27 cellular contexts compared by ENCODE assay signal in the genomic region with DNA sequence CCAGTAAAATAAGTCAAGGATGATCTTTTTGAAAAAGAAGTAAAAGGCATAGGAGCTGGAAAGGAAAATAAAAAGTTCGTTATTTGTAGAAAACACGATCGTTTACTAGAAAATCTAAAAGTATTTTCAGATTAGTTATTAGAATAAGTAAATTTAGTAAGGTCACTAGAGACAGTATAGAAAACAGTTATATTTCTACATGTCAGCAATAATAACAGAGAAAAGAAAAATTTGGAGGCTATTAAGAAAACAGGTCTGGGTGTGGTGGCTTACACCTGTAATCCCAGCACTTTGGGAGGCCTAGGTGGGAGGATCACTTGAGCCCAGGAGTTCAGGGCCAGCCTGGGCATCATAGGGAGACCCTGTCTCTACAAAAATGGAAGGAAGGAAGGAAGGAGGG.
DNase-seq lines count a peak whose midpoint lies in the region; ATAC-seq, FAIRE-seq and TF ChIP-seq lines count a peak whose summit lies in the region.
"Had no signal": no experiment of that assay in that cellular context is flagged by ENCODE, and none has a peak within 500 bp of the region (broad histone marks: within the 10 kb centered on the region; RNA-seq: fewer than 3 reads in every experiment).

No MANE protein-coding gene starts in this region.

- TF ChIP-seq EP300 in HepG2 (IDR thresholded peaks at IDR 0.05; ENCODE audit: low read depth in 2 of 2, low read length in 2 of 2), result no peak
- no peak for TF ChIP-seq EP300 in HepG2 (CRISPR knock-in tag; IDR thresholded peaks at IDR 0.05; ENCODE audit: borderline replicate concordance)
- TF ChIP-seq EP300 in K562 (IDR thresholded peaks at IDR 0.05; ENCODE audit: low read length), result no peak

- BruUV-seq in HepG2 (replicated peaks; lab: Mats Ljungman, UMichigan), result no TSS peak
- BruUV-seq in K562 (replicated peaks; lab: Mats Ljungman, UMichigan), result no TSS peak

- H3K27me3 ChIP-seq in HepG2 (ENCODE audit: control insufficient read depth in 1 of 2, insufficient read depth in 2 of 2, low read length in 2 of 2), result no peaks in the 10 kb centered on the region
- no peaks in the 10 kb centered on the region for H3K27me3 ChIP-seq in right lobe of liver
- no peaks in the 10 kb centered on the region for H3K27me3 ChIP-seq in K562 (ENCODE audit: control insufficient read depth in 2 of 2, insufficient read depth in 2 of 2, low read length in 2 of 2)
- H3K27me3 ChIP-seq: BE2C, BLaER1 had no signal

- H3K4me1 ChIP-seq in HepG2 (ENCODE audit: insufficient read depth, low read length) (peaks cover 67% of the 10 kb centered on the region), right lobe of liver (peaks cover 0 to 25% (median 13%) of the 10 kb centered on the region in 4 donors), K562 (replicated peaks in 1 of 2; ENCODE audit: control insufficient read depth in 2 of 2, insufficient read depth in 2 of 2, low read length in 2 of 2) (peaks cover 8 to 31% of the 10 kb centered on the region in 2 experiments; a peak in 4 of 5 replicates)
- H3K4me1 ChIP-seq: BE2C had no signal

- peaks cover 67% of the 10 kb centered on the region for H3K36me3 Mint-ChIP-seq in activated naive CD4-positive, alpha-beta T cell treated with anti-CD3 and anti-CD28 coated beads, Interleukin-2, amount 10 ng/mL, durations not matched to agents 7 days and 5 days
- peaks cover 34 to 54% of the 10 kb centered on the region in 2 donors for H3K36me3 Mint-ChIP-seq in activated naive CD4-positive, alpha-beta T cell treated with anti-CD3 and anti-CD28 coated beads, Interleukin-2, amount 50 U/mL, for 72 hours
- H3K36me3 Mint-ChIP-seq in stimulated activated naive B cell treated with anti-CD40 and anti-IgM and Interleukin-4, amounts not matched to agents 10 μg/mL and 1 μg/mL and 100 μg/mL, for 72 hours, result peaks cover 33 to 55% of the 10 kb centered on the region in 2 donors

- no peak overlapping the region for H3K4me3 Mint-ChIP-seq in activated naive CD4-positive, alpha-beta T cell treated with anti-CD3 and anti-CD28 coated beads, Interleukin-2, amount 10 ng/mL, durations not matched to agents 7 days and 5 days
- H3K4me3 Mint-ChIP-seq in stimulated activated naive B cell treated with anti-CD40 and anti-IgM and Interleukin-4, amounts not matched to agents 10 μg/mL and 1 μg/mL and 100 μg/mL, for 72 hours, result no peak overlapping the region
- H3K4me3 Mint-ChIP-seq: CD14-positive monocyte; CD4-positive, alpha-beta memory T cell; CD4-positive, CD25-positive, alpha-beta regulatory T cell; CD8-positive, alpha-beta memory T cell had no signal

- H3K4me2 ChIP-seq in HepG2 (ENCODE audit: low read depth, low read length) (no peak overlapping the region), K562 (ENCODE audit: insufficient read depth, low read length) (no peak overlapping the region)
- H3K4me2 ChIP-seq: BLaER1 had no signal

- TF ChIP-seq RAD21 in HepG2 (CRISPR knock-in tag; IDR thresholded peaks at IDR 0.05) (no peak), K562 (CRISPR knock-in tag; conservative IDR thresholded peaks at IDR 0.05 in 1 of 2, IDR thresholded peaks at IDR 0.05 in 1 of 2) (no peak)

- CTCF ChIA-PET in activated naive CD4-positive, alpha-beta T cell treated with anti-CD3 and anti-CD28 coated beads, Interleukin-2, amount 10 ng/mL, durations not matched to agents 7 days and 5 days (lab: Charles Lee), result no interaction called here
- CTCF ChIA-PET in HepG2 (lab: Yijun Ruan, JAX; ENCODE audit: low intra/inter-chr PET ratio, low total read pairs) (no interaction called here), K562 (lab: Yijun Ruan, JAX; ENCODE audit: low intra/inter-chr PET ratio) (no interaction called here)

- H3K9ac ChIP-seq in HepG2 (ENCODE audit: insufficient read depth, low read depth, low read length) (no peak overlapping the region), K562 (ENCODE audit: insufficient read depth in 1 of 2, low read depth in 2 of 2, low read length in 2 of 2) (no peak overlapping the region)
- H3K9ac ChIP-seq: BLaER1 had no signal

- no peaks in the 10 kb centered on the region for H3K27me3 Mint-ChIP-seq in activated naive CD4-positive, alpha-beta T cell treated with anti-CD3 and anti-CD28 coated beads, Interleukin-2, amount 10 ng/mL, durations not matched to agents 7 days and 5 days
- H3K27me3 Mint-ChIP-seq in stimulated activated naive B cell treated with anti-CD40 and anti-IgM and Interleukin-4, amounts not matched to agents 10 μg/mL and 1 μg/mL and 100 μg/mL, for 72 hours, result no peaks in the 10 kb centered on the region
- H3K27me3 Mint-ChIP-seq: CD4-positive, alpha-beta memory T cell; CD4-positive, CD25-positive, alpha-beta regulatory T cell; CD8-positive, alpha-beta memory T cell had no signal

- H3K4me3 ChIP-seq in HepG2 (replicated peaks in 1 of 3; ENCODE audit: insufficient read depth in 1 of 3, low read depth in 2 of 3, low read length in 3 of 3) (no peak overlapping the region), right lobe of liver (no peak overlapping the region), K562 (no peak overlapping the region)
- H3K4me3 ChIP-seq: BLaER1 had no signal

- H2AFZ ChIP-seq in HepG2 (ENCODE audit: low read length) (no peak overlapping the region), K562 (ENCODE audit: low read depth, low read length) (no peak overlapping the region)

- TF ChIP-seq CTCF in HepG2 (CRISPR knock-in tag; IDR thresholded peaks at IDR 0.05), result no peak
- TF ChIP-seq CTCF in right lobe of liver (IDR thresholded peaks at IDR 0.05), result no peak
- no peak for TF ChIP-seq CTCF in K562 (IDR thresholded peaks at IDR 0.05 in 2 of 3, conservative IDR thresholded peaks at IDR 0.05 in 1 of 3; ENCODE audit: insufficient read depth in 2 of 3, low read depth in 1 of 3, low read length in 3 of 3)

- TF ChIP-seq POLR2A in HepG2 (IDR thresholded peaks at IDR 0.05; ENCODE audit: insufficient read depth in 1 of 2, low read depth in 2 of 2, low read length in 2 of 2) (no peak), right lobe of liver (IDR thresholded peaks at IDR 0.05) (no peak), K562 (conservative IDR thresholded peaks at IDR 0.05) (no peak)

- FAIRE-seq in HepG2 (lab: Jason Lieb, UNC) (no peak), K562 (lab: Jason Lieb, UNC) (no peak)
- FAIRE-seq: GM12891, GM19239 had no signal

- H3K79me2 ChIP-seq in HepG2 (ENCODE audit: insufficient read depth, low read length) (no peaks in the 10 kb centered on the region), K562 (ENCODE audit: control insufficient read depth, insufficient read depth, low read length) (no peaks in the 10 kb centered on the region)

- H3K36me3 ChIP-seq in HepG2 (replicated peaks in 1 of 2; ENCODE audit: control insufficient read depth in 1 of 2, insufficient read depth in 2 of 2, low read length in 2 of 2) (no peaks in the 10 kb centered on the region; a peak in 1 of 5 replicates), right lobe of liver (peaks cover 0 to 6% (median 0%) of the 10 kb centered on the region in 4 donors), K562 (ENCODE audit: control insufficient read depth, insufficient read depth, low read length) (peaks cover 44% of the 10 kb centered on the region)
- H3K36me3 ChIP-seq: BE2C had no signal

- DNase-seq in activated naive CD4-positive, alpha-beta T cell treated with anti-CD3 and anti-CD28 coated beads, Interleukin-2, amount 10 ng/mL, durations not matched to agents 7 days and 5 days, result no peak
- DNase-seq in activated naive CD4-positive, alpha-beta T cell treated with anti-CD3 and anti-CD28 coated beads, Interleukin-2, amount 50 U/mL, for 72 hours (ENCODE audit: low spot score in 2 of 2), result no peak
- DNase-seq in HepG2 (ENCODE audit: low spot score) (no peak), right lobe of liver (no peak), K562 (ENCODE audit: extremely low read depth in 1 of 4, low spot score in 3 of 4) (no peak), GDM1 (lab: John Stamatoyannopoulos, UW) (no peak)
- no peak for DNase-seq in stimulated activated naive B cell treated with anti-CD40 and anti-IgM and Interleukin-4, amounts not matched to agents 10 μg/mL and 1 μg/mL and 100 μg/mL, for 72 hours
- DNase-seq: ACHN; BE2C; C1 segment of cervical spinal cord; CD4-positive, alpha-beta memory T cell; CD4-positive, CD25-positive, alpha-beta regulatory T cell; CD8-positive, alpha-beta memory T cell; COR-L47; DMS 273 treated with DMSO at 0.1 percent for 48 hours; DMS153; DMS53; DMS79; DND-41; EL; GF-D8 had no signal

- no peak for ATAC-seq in activated naive CD4-positive, alpha-beta T cell treated with anti-CD3 and anti-CD28 coated beads, Interleukin-2, amount 50 U/mL, for 72 hours
- ATAC-seq in HepG2, result no peak
- ATAC-seq in right lobe of liver, result no peak
- no peak for ATAC-seq in K562
- no peak for ATAC-seq in stimulated activated naive B cell treated with anti-CD40 and anti-IgM and Interleukin-4, amounts not matched to agents 10 μg/mL and 1 μg/mL and 100 μg/mL, for 72 hours (replicated peaks)
- ATAC-seq in HG03469 (IDR thresholded peaks at IDR 0.05; ENCODE audit: unreplicated experiment), result no peak

- POLR2A ChIA-PET in HepG2 (lab: Yijun Ruan, JAX), result interaction anchor here (0.5 kb wide), 1 partner anchor 19 kb away, joined by 3 read pairs; no protein-coding TSS in a partner anchor
- POLR2A ChIA-PET in K562 (lab: Yijun Ruan, JAX), result interaction anchor here (1.2 to 1.3 kb wide), 2 partner anchors 13 to 67 kb away, joined by 3 to 4 read pairs; no protein-coding TSS in a partner anchor

- peak overlapping the region; percentile 49 for H3K27ac Mint-ChIP-seq in activated naive CD4-positive, alpha-beta T cell treated with anti-CD3 and anti-CD28 coated beads, Interleukin-2, amount 10 ng/mL, durations not matched to agents 7 days and 5 days
- no peak overlapping the region for H3K27ac Mint-ChIP-seq in activated naive CD4-positive, alpha-beta T cell treated with anti-CD3 and anti-CD28 coated beads, Interleukin-2, amount 50 U/mL, for 72 hours
- H3K27ac Mint-ChIP-seq in stimulated activated naive B cell treated with anti-CD40 and anti-IgM and Interleukin-4, amounts not matched to agents 10 μg/mL and 1 μg/mL and 100 μg/mL, for 72 hours, result peak overlapping the region; percentile 72

- H3K27ac ChIP-seq in HepG2 (ENCODE audit: extremely low read length, insufficient read depth, low read length) (no peak overlapping the region), right lobe of liver (no peak overlapping the region), K562 (ENCODE audit: extremely low read depth, low read depth, low read length) (no peak overlapping the region)
- H3K27ac ChIP-seq: 22Rv1, BLaER1 had no signal

- intact Hi-C loops in HepG2 (cut with micrococcal nuclease; ENCODE audit: unreplicated experiment), result no loop called here
- intact Hi-C loops in right lobe of liver (cut with DNase I), result no loop called here
- intact Hi-C loops in K562 (cut with micrococcal nuclease), result no loop called here

- H3K9me3 Mint-ChIP-seq in activated naive CD4-positive, alpha-beta T cell treated with anti-CD3 and anti-CD28 coated beads, Interleukin-2, amount 10 ng/mL, durations not matched to agents 7 days and 5 days, result peaks cover 14% of the 10 kb centered on the region
- peaks cover 8 to 9% of the 10 kb centered on the region in 2 donors for H3K9me3 Mint-ChIP-seq in activated naive CD4-positive, alpha-beta T cell treated with anti-CD3 and anti-CD28 coated beads, Interleukin-2, amount 50 U/mL, for 72 hours
- H3K9me3 Mint-ChIP-seq in stimulated activated naive B cell treated with anti-CD40 and anti-IgM and Interleukin-4, amounts not matched to agents 10 μg/mL and 1 μg/mL and 100 μg/mL, for 72 hours, result peaks cover 5 to 11% of the 10 kb centered on the region in 2 donors

- H3K4me1 Mint-ChIP-seq in activated naive CD4-positive, alpha-beta T cell treated with anti-CD3 and anti-CD28 coated beads, Interleukin-2, amount 10 ng/mL, durations not matched to agents 7 days and 5 days, result peaks cover 38% of the 10 kb centered on the region
- H3K4me1 Mint-ChIP-seq in stimulated activated naive B cell treated with anti-CD40 and anti-IgM and Interleukin-4, amounts not matched to agents 10 μg/mL and 1 μg/mL and 100 μg/mL, for 72 hours, result peaks cover 33 to 74% of the 10 kb centered on the region in 2 donors

- H3K9me1 ChIP-seq in K562 (ENCODE audit: control insufficient read depth, insufficient read depth, low read length), result no peaks in the 10 kb centered on the region

- in situ Hi-C loops in HepG2 (cut with HindIII; ENCODE audit: extremely low pct_ligation_motif_present, low pct_unique_long_range_greater_than_20kb), result no loop called here
- in situ Hi-C loops in K562 (cut with MboI), result no loop called here

- H3K9me3 ChIP-seq in HepG2 (ENCODE audit: low read length), result 0 out of 2 replicates have a peak, but pooled peaks cover 5% of the 10 kb centered on the region
- H3K9me3 ChIP-seq in right lobe of liver, result no peaks in the 10 kb centered on the region
- H3K9me3 ChIP-seq in K562 (replicated peaks; ENCODE audit: control insufficient read depth, insufficient read depth, low read depth, low read length), result peaks cover 14% of the 10 kb centered on the region
- H3K9me3 ChIP-seq: BE2C had no signal

- WGBS in HepG2 (ENCODE audit: low lambda C conversion rate), result 98% methylated on average over 3 of the region's 3 CpGs
- WGBS in right lobe of liver (ENCODE audit: insufficient coverage, low coverage, low lambda C conversion rate, missing lambda C conversion rate), result 95% methylated on average over 3 of the region's 3 CpGs
- WGBS in K562 (ENCODE audit: insufficient coverage, low coverage, missing lambda C conversion rate), result 98% methylated on average over 3 of the region's 3 CpGs

- H4K20me1 ChIP-seq in HepG2 (ENCODE audit: insufficient read depth, low read length) (no peaks in the 10 kb centered on the region), K562 (replicated peaks; ENCODE audit: control insufficient read depth, insufficient read depth, low read length) (no peaks in the 10 kb centered on the region)
- H4K20me1 ChIP-seq: BLaER1 had no signal

Comparison
In these comparisons a context has a peak if more than half of its experiments do, and no peak if none do; other contexts are left out.
1. H3K27ac Mint-ChIP-seq: peak in activated naive CD4-positive, alpha-beta T cell treated with anti-CD3 and anti-CD28 coated beads, Interleukin-2, amount 10 ng/mL, durations not matched to agents 7 days and 5 days (single experiment) and stimulated activated naive B cell treated with anti-CD40 and anti-IgM and Interleukin-4, amounts not matched to agents 10 μg/mL and 1 μg/mL and 100 μg/mL, for 72 hours (single experiment); none in activated naive CD4-positive, alpha-beta T cell treated with anti-CD3 and anti-CD28 coated beads, Interleukin-2, amount 50 U/mL, for 72 hours (0 of 2).